1 cellular context compared by ENCODE assay signal in genomic region chr15:50653156-50653743, GRCh38.
A peak's percentile ranks its signal among the peaks of the same experiment; 100 is the strongest.
TF ChIP-seq lines count a peak whose summit lies in the region.

No MANE protein-coding gene starts in this region.

TF ChIP-seq in K562, 482 proteins besides CTCF, POLR2A, EP300 and RAD21:
- TF ChIP-seq SNIP1 (IDR thresholded peaks at IDR 0.05; ENCODE audit: low read depth): no peak
- no peak for TF ChIP-seq SUPT5H (IDR thresholded peaks at IDR 0.05)
- 0 out of 2 replicates have a peak, but pooled peaks have one; percentile 33 for TF ChIP-seq MAFG (tag; conservative IDR thresholded peaks at IDR 0.05)
- no peak for TF ChIP-seq VEZF1 (CRISPR knock-in tag; IDR thresholded peaks at IDR 0.05)
- TF ChIP-seq C11orf30 (IDR thresholded peaks at IDR 0.05; ENCODE audit: low read depth): peak; percentile 47
- TF ChIP-seq ZNF316 (IDR thresholded peaks at IDR 0.05): peak; percentile 57; the same call in 1 of the 2 replicates
- TF ChIP-seq CEBPB (tag; IDR thresholded peaks at IDR 0.05): no peak
- TF ChIP-seq FOSL1 (tag; conservative IDR thresholded peaks at IDR 0.05): peak; percentile 36; the same call in 1 of the 2 replicates
- peak; percentile 8; the same call in 1 of the 2 replicates for TF ChIP-seq MAFF (IDR thresholded peaks at IDR 0.05; ENCODE audit: low read length)
- TF ChIP-seq SPI1 (IDR thresholded peaks at IDR 0.05; ENCODE audit: borderline replicate concordance, low read depth, low read length): no peak
- no peak for TF ChIP-seq USF1 (CRISPR knock-in tag; IDR thresholded peaks at IDR 0.05)
- no peak for TF ChIP-seq TAF15 (IDR thresholded peaks at IDR 0.05; ENCODE audit: low read depth, low read length)
- TF ChIP-seq ZNF57 (CRISPR knock-in tag; IDR thresholded peaks at IDR 0.05): no peak
- no peak for TF ChIP-seq EP400 (IDR thresholded peaks at IDR 0.05)
